In genomic region chr13:50636007-50636704, GRCh38 we compare ENCODE assay signal across 8 cellular contexts.
A peak's percentile ranks its signal among the peaks of the same experiment; 100 is the strongest.
DNase-seq lines count a peak whose midpoint lies in the region; ATAC-seq and TF ChIP-seq lines count a peak whose summit lies in the region.

No MANE protein-coding gene starts in this region.

- no peaks in the 10 kb centered on the region for H3K36me3 ChIP-seq in spleen

- ATAC-seq in HG03135 (IDR thresholded peaks at IDR 0.05; ENCODE audit: unreplicated experiment): peak; percentile 73

- WGBS in spleen, 5 donors: 81 to 88% (median 87%) methylated on average over 7 of the region's 7 CpGs

- DNase-seq in NCI-H2196 (lab: John Stamatoyannopoulos, UW; ENCODE audit: unreplicated experiment): peak; percentile 0
- DNase-seq in NCI-H2196 treated with DMSO at 0.1 percent for 48 hours (lab: John Stamatoyannopoulos, UW; ENCODE audit: unreplicated experiment): no peak
- DNase-seq in coronary artery (ENCODE audit: low spot score): no peak
- DNase-seq in spleen: no peak
- no peak for DNase-seq in NK-92 (lab: John Stamatoyannopoulos, UW; ENCODE audit: unreplicated experiment)
- DNase-seq in stimulated activated CD8-positive, alpha-beta memory T cell treated with anti-CD3 and anti-CD28 coated beads, Interleukin-4, amount 100 ng/mL, for 48 hours: no peak
- no peak for DNase-seq in NCI-H2081 treated with DMSO at 0.1 percent for 48 hours (lab: John Stamatoyannopoulos, UW)

- TF ChIP-seq CTCF in coronary artery (IDR thresholded peaks at IDR 0.05): no peak
- no peak for TF ChIP-seq CTCF in spleen (IDR thresholded peaks at IDR 0.05 in 8 of 11, conservative IDR thresholded peaks at IDR 0.05 in 3 of 11)

- peaks cover 3 to 29% (median 14%) of the 10 kb centered on the region in 6 donors for H3K4me1 ChIP-seq in spleen

- TF ChIP-seq POLR2A in spleen (IDR thresholded peaks at IDR 0.05): no peak

- no peaks in the 10 kb centered on the region for H3K9me3 ChIP-seq in spleen

- no peaks in the 10 kb centered on the region for H3K27me3 ChIP-seq in spleen (replicated peaks in 1 of 7)

- H3K4me3 ChIP-seq in coronary artery: no peak overlapping the region
- H3K4me3 ChIP-seq in spleen: peak overlapping the region in 1 of 8 donors; percentile 33

- H3K27ac ChIP-seq in coronary artery (peak overlapping the region; percentile 14 to 54), spleen (peak overlapping the region; percentile 15 to 83 (median 70))

- intact Hi-C loops in spleen (cut with DNase I; ENCODE audit: low total_unique reads): no loop called here
